Comparison of ENCODE assay signal across 1 cellular context in genomic region chr2:48112911-48113687, GRCh38.
TF ChIP-seq lines count a peak whose summit lies in the region.

No MANE protein-coding gene starts in this region.

TF ChIP-seq in HepG2, 621 proteins besides CTCF, POLR2A, EP300 and RAD21 (continued from another document and continues in another):
- TF ChIP-seq ZNF512 (CRISPR knock-in tag; IDR thresholded peaks at IDR 0.05) (no peak), MLX (CRISPR knock-in tag; IDR thresholded peaks at IDR 0.05) (0 out of 2 replicates have a peak, but pooled peaks have one; percentile 13), ZKSCAN1 (IDR thresholded peaks at IDR 0.05; ENCODE audit: low read length) (no peak), ZNF564 (CRISPR knock-in tag; IDR thresholded peaks at IDR 0.05) (no peak), NFIB (CRISPR knock-in tag; IDR thresholded peaks at IDR 0.05; ENCODE audit: borderline replicate concordance) (no peak), YY1 (IDR thresholded peaks at IDR 0.05; ENCODE audit: insufficient read depth, insufficient replicate concordance, low read depth, low read length) (no peak), FOXJ3 (CRISPR knock-in tag; IDR thresholded peaks at IDR 0.05; ENCODE audit: borderline replicate concordance) (no peak), ZNF850 (CRISPR knock-in tag; conservative IDR thresholded peaks at IDR 0.05) (no peak), ISX (CRISPR knock-in tag; conservative IDR thresholded peaks at IDR 0.05) (no peak), ZNF274 (CRISPR knock-in tag; IDR thresholded peaks at IDR 0.05) (no peak), AGO1 (IDR thresholded peaks at IDR 0.05; ENCODE audit: low read depth, low read length, poor library complexity, severe bottlenecking) (no peak), FOXO1 (CRISPR knock-in tag; IDR thresholded peaks at IDR 0.05) (peak; percentile 47; the same call in 1 of the 2 replicates), ZNF225 (CRISPR knock-in tag; IDR thresholded peaks at IDR 0.05) (no peak), BRCA1 (CRISPR knock-in tag; IDR thresholded peaks at IDR 0.05) (no peak), BRD4 (CRISPR knock-in tag; IDR thresholded peaks at IDR 0.05) (no peak), ZNF383 (CRISPR knock-in tag; IDR thresholded peaks at IDR 0.05; ENCODE audit: borderline replicate concordance) (no peak), GTF3A (CRISPR knock-in tag; conservative IDR thresholded peaks at IDR 0.05) (no peak), ZNF446 (CRISPR knock-in tag; IDR thresholded peaks at IDR 0.05) (no peak), LCORL (IDR thresholded peaks at IDR 0.05) (no peak), LCORL (CRISPR knock-in tag; IDR thresholded peaks at IDR 0.05) (peak; percentile 41), ZKSCAN8 (CRISPR knock-in tag; IDR thresholded peaks at IDR 0.05; ENCODE audit: borderline replicate concordance) (peak; percentile 88; the same call in 1 of the 2 replicates), ELF4 (CRISPR knock-in tag; IDR thresholded peaks at IDR 0.05; ENCODE audit: borderline replicate concordance) (no peak), SNAPC2 (CRISPR knock-in tag; IDR thresholded peaks at IDR 0.05) (no peak), ZBTB40 (IDR thresholded peaks at IDR 0.05) (no peak), ZBTB40 (CRISPR knock-in tag; IDR thresholded peaks at IDR 0.05) (no peak), SIX1 (CRISPR knock-in tag; IDR thresholded peaks at IDR 0.05; ENCODE audit: borderline replicate concordance) (no peak), U2AF2 (IDR thresholded peaks at IDR 0.05; ENCODE audit: low read depth, low read length) (no peak), ZBTB20 (CRISPR knock-in tag; IDR thresholded peaks at IDR 0.05; ENCODE audit: borderline replicate concordance, low read depth) (0 out of 2 replicates have a peak, but pooled peaks have one; percentile 62), SP140L (CRISPR knock-in tag; IDR thresholded peaks at IDR 0.05; ENCODE audit: borderline replicate concordance) (no peak), ZNF24 (IDR thresholded peaks at IDR 0.05) (no peak), ZNF180 (CRISPR knock-in tag; IDR thresholded peaks at IDR 0.05; ENCODE audit: borderline replicate concordance, low read depth) (no peak), DPF2 (CRISPR knock-in tag; IDR thresholded peaks at IDR 0.05; ENCODE audit: borderline replicate concordance, low read depth) (no peak), MAZ (IDR thresholded peaks at IDR 0.05; ENCODE audit: borderline replicate concordance, low read depth, low read length) (no peak), MAZ (CRISPR knock-in tag; IDR thresholded peaks at IDR 0.05; ENCODE audit: low read depth) (no peak), KLF12 (CRISPR knock-in tag; IDR thresholded peaks at IDR 0.05; ENCODE audit: borderline replicate concordance) (no peak), REL (CRISPR knock-in tag; conservative IDR thresholded peaks at IDR 0.05) (no peak), ZNF350 (CRISPR knock-in tag; IDR thresholded peaks at IDR 0.05; ENCODE audit: borderline replicate concordance, low read depth) (no peak), MAX (IDR thresholded peaks at IDR 0.05) (no peak), ZBTB37 (CRISPR knock-in tag; IDR thresholded peaks at IDR 0.05) (no peak), POLR2AphosphoS2 (IDR thresholded peaks at IDR 0.05; ENCODE audit: low read depth, low read length) (no peak), ZBTB7A (CRISPR knock-in tag; IDR thresholded peaks at IDR 0.05) (no peak), GFI1 (CRISPR knock-in tag; IDR thresholded peaks at IDR 0.05; ENCODE audit: borderline replicate concordance) (peak; percentile 37; the same call in 1 of the 2 replicates), ONECUT2 (CRISPR knock-in tag; IDR thresholded peaks at IDR 0.05) (no peak), ZNF792 (CRISPR knock-in tag; IDR thresholded peaks at IDR 0.05) (no peak), MEF2D (CRISPR knock-in tag; IDR thresholded peaks at IDR 0.05) (no peak; the same call in 1 of the 2 replicates), ARNT (IDR thresholded peaks at IDR 0.05) (no peak), KMT2A (CRISPR knock-in tag; IDR thresholded peaks at IDR 0.05) (no peak), MTF1 (CRISPR knock-in tag; IDR thresholded peaks at IDR 0.05) (no peak), FIP1L1 (IDR thresholded peaks at IDR 0.05; ENCODE audit: borderline replicate concordance, insufficient read depth, low read depth, low read length) (no peak), AHR (CRISPR knock-in tag; IDR thresholded peaks at IDR 0.05) (no peak), HHEX (CRISPR knock-in tag; IDR thresholded peaks at IDR 0.05) (no peak), ZNF317 (CRISPR knock-in tag; IDR thresholded peaks at IDR 0.05) (no peak), RARA (CRISPR knock-in tag; IDR thresholded peaks at IDR 0.05) (peak; percentile 31; the same call in 1 of the 2 replicates), RFXAP (CRISPR knock-in tag; IDR thresholded peaks at IDR 0.05; ENCODE audit: borderline replicate concordance) (no peak), HNF4A (CRISPR knock-in tag; IDR thresholded peaks at IDR 0.05) (no peak), KLF11 (CRISPR knock-in tag; IDR thresholded peaks at IDR 0.05) (no peak), NR0B2 (CRISPR knock-in tag; IDR thresholded peaks at IDR 0.05) (no peak), RBM39 (IDR thresholded peaks at IDR 0.05; ENCODE audit: low read depth, low read length, poor library complexity, severe bottlenecking) (no peak), ZNF703 (CRISPR knock-in tag; IDR thresholded peaks at IDR 0.05; ENCODE audit: borderline replicate concordance) (no peak), RNF2 (conservative IDR thresholded peaks at IDR 0.05; ENCODE audit: low read depth) (no peak), GPN1 (CRISPR knock-in tag; IDR thresholded peaks at IDR 0.05; ENCODE audit: borderline replicate concordance) (no peak), ZNF639 (CRISPR knock-in tag; conservative IDR thresholded peaks at IDR 0.05) (no peak)
